In the genomic region with DNA sequence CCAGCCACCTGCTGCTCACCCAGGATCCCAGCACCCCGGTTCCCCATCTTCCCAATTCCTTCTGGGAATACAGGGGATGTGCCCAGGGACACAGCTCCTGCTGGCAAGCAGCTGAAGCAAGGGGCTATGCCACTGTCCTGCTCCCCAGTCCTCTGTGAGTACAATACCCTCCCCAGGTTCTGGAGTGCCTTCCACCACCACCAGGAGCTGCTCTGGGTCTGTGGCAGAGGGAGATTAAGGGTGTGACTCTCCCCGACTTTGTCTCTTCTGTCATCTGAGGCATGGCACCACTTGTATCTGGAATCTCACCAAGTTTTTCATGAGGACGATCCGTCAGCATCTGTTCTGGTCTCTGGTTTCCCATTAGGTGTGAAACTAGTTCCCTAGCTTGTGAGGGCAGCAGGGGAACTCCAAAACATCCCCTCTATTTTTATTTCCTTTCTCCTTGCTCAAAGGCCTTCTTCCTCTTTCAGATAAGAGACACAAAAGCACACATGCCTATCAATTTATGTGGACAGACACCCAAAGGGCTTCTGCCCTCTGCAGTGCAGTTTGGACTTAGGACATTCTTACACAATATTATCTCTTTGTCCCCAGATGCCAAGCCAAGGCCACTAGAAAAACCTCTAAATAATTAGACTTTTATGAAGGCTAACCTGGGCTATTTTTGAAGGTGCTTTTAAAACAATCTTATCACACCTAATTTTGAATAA, we compare ENCODE assay signal across 9 cellular contexts. TPM values are rescaled to one million over a fixed set of nuclear protein-coding genes. Genes with fewer than 3 reads are reported as not detected.
A peak's percentile ranks its signal among the peaks of the same experiment; 100 is the strongest.
DNase-seq lines count a peak whose midpoint lies in the region; ATAC-seq and TF ChIP-seq lines count a peak whose summit lies in the region.
"Had no signal": no experiment of that assay in that cellular context is flagged by ENCODE, and none has a peak within 500 bp of the region (broad histone marks: within the 10 kb centered on the region; RNA-seq: fewer than 3 reads in every experiment).

No MANE protein-coding gene starts in this region.

- peak overlapping the region in 2 of 4 donors; percentile 2 to 36 for H3K27ac ChIP-seq in body of pancreas
- H3K27ac ChIP-seq in CD4-positive, alpha-beta memory T cell (ENCODE audit: low read depth, low read length): no peak overlapping the region

- no peaks in the 10 kb centered on the region for H3K36me3 ChIP-seq in body of pancreas (replicated peaks in 1 of 2; ENCODE audit: insufficient read depth in 1 of 2, low read depth in 2 of 2)
- H3K36me3 ChIP-seq in mucosa of descending colon (ENCODE audit: low read depth): no peaks in the 10 kb centered on the region
- H3K36me3 ChIP-seq in CD4-positive, alpha-beta memory T cell (ENCODE audit: insufficient read depth, low read length): no peaks in the 10 kb centered on the region

- peaks cover 25% of the 10 kb centered on the region for H3K36me3 Mint-ChIP-seq in mesothelial cell of epicardium
- H3K36me3 Mint-ChIP-seq in CD4-positive, alpha-beta memory T cell: peaks cover 0 to 15% of the 10 kb centered on the region in 2 donors
- H3K36me3 Mint-ChIP-seq in activated naive CD4-positive, alpha-beta T cell treated with anti-CD3 and anti-CD28 coated beads, Interleukin-2, amount 10 ng/mL, durations not matched to agents 7 days and 5 days: no peaks in the 10 kb centered on the region

- H3K4me1 Mint-ChIP-seq in mesothelial cell of epicardium: no peaks in the 10 kb centered on the region
- H3K4me1 Mint-ChIP-seq in CD4-positive, alpha-beta memory T cell: no peaks in the 10 kb centered on the region
- no peaks in the 10 kb centered on the region for H3K4me1 Mint-ChIP-seq in activated naive CD4-positive, alpha-beta T cell treated with anti-CD3 and anti-CD28 coated beads, Interleukin-2, amount 10 ng/mL, durations not matched to agents 7 days and 5 days

- H3K9me3 ChIP-seq in body of pancreas: peaks cover 0 to 4% (median 0%) of the 10 kb centered on the region in 3 donors
- no peaks in the 10 kb centered on the region for H3K9me3 ChIP-seq in mucosa of descending colon
- H3K9me3 ChIP-seq in CD4-positive, alpha-beta memory T cell (ENCODE audit: control insufficient read depth in 1 of 2, low read length in 2 of 2): no peaks in the 10 kb centered on the region

- no peaks in the 10 kb centered on the region for H3K27me3 ChIP-seq in body of pancreas
- H3K27me3 ChIP-seq in CD4-positive, alpha-beta memory T cell (ENCODE audit: insufficient read depth, low read length): no peaks in the 10 kb centered on the region

- no peak overlapping the region for H3K27ac Mint-ChIP-seq in mesothelial cell of epicardium
- peak overlapping the region in 1 of 7 donors; percentile 12 for H3K27ac Mint-ChIP-seq in CD4-positive, alpha-beta memory T cell
- H3K27ac Mint-ChIP-seq in activated naive CD4-positive, alpha-beta T cell treated with anti-CD3 and anti-CD28 coated beads, Interleukin-2, amount 10 ng/mL, durations not matched to agents 7 days and 5 days: no peak overlapping the region

- peak in 3 of 7 experiments; percentile 39 to 44 (median 43) for TF ChIP-seq CTCF in body of pancreas (IDR thresholded peaks at IDR 0.05)
- TF ChIP-seq CTCF in mucosa of descending colon (IDR thresholded peaks at IDR 0.05): no peak
- no peak for TF ChIP-seq CTCF in mesothelial cell of epicardium (IDR thresholded peaks at IDR 0.05; ENCODE audit: unreplicated experiment)

- H3K4me3 Mint-ChIP-seq in mesothelial cell of epicardium: no peak overlapping the region
- no peak overlapping the region for H3K4me3 Mint-ChIP-seq in CD4-positive, alpha-beta memory T cell
- H3K4me3 Mint-ChIP-seq in activated naive CD4-positive, alpha-beta T cell treated with anti-CD3 and anti-CD28 coated beads, Interleukin-2, amount 10 ng/mL, durations not matched to agents 7 days and 5 days: no peak overlapping the region

- ATAC-seq in body of pancreas (peak; percentile 18), mucosa of descending colon (peak; percentile 59)

- POLR2A ChIA-PET in CD4-positive, alpha-beta memory T cell (lab: Charles Lee; ENCODE audit: partially characterized antibody): no interaction called here

- 11 to 15% methylated on average over 3 to 4 of the region's 4 CpGs for WGBS in body of pancreas, 2 donors

- peaks cover 13% of the 10 kb centered on the region for H3K9me3 Mint-ChIP-seq in mesothelial cell of epicardium
- peaks cover 0 to 10% (median 2%) of the 10 kb centered on the region in 8 donors for H3K9me3 Mint-ChIP-seq in CD4-positive, alpha-beta memory T cell
- no peaks in the 10 kb centered on the region for H3K9me3 Mint-ChIP-seq in activated naive CD4-positive, alpha-beta T cell treated with anti-CD3 and anti-CD28 coated beads, Interleukin-2, amount 10 ng/mL, durations not matched to agents 7 days and 5 days

- peaks cover 16% of the 10 kb centered on the region for H3K4me1 ChIP-seq in body of pancreas
- no peaks in the 10 kb centered on the region for H3K4me1 ChIP-seq in mucosa of descending colon (ENCODE audit: low read depth)
- no peaks in the 10 kb centered on the region for H3K4me1 ChIP-seq in CD4-positive, alpha-beta memory T cell (ENCODE audit: insufficient read depth, low read length)

- intact Hi-C loops in body of pancreas (cut with DNase I) (no loop called here), mucosa of descending colon (cut with DNase I, micrococcal nuclease) (no loop called here)
- intact Hi-C loops in CD4-positive, alpha-beta memory T cell (cut with micrococcal nuclease): no loop called here

- CTCF ChIA-PET in CD4-positive, alpha-beta memory T cell (lab: Charles Lee; ENCODE audit: partially characterized antibody): no interaction called here
- CTCF ChIA-PET in activated naive CD4-positive, alpha-beta T cell treated with anti-CD3 and anti-CD28 coated beads, Interleukin-2, amount 10 ng/mL, durations not matched to agents 7 days and 5 days (lab: Charles Lee): interaction anchor here (0.7 kb wide), 1 partner anchor 13 kb away, joined by 3 read pairs; no protein-coding TSS in a partner anchor

- H3K4me3 ChIP-seq in body of pancreas (no peak overlapping the region), mucosa of descending colon (no peak overlapping the region)
- no peak overlapping the region for H3K4me3 ChIP-seq in CD4-positive, alpha-beta memory T cell (ENCODE audit: low read length in 2 of 2)

- no peak for TF ChIP-seq POLR2A in body of pancreas (IDR thresholded peaks at IDR 0.05)

- DNase-seq in DMS 273 treated with DMSO at 0.1 percent for 48 hours (lab: John Stamatoyannopoulos, UW) (peak; percentile 60), HuH-7.5 (ENCODE audit: low spot score) (peak; percentile 16), body of pancreas (peak in 2 of 4 donors; percentile 12 to 20), mucosa of descending colon (no peak), mesothelial cell of epicardium (ENCODE audit: low spot score in 2 of 2, unreplicated experiment in 2 of 2) (no peak)
- DNase-seq in CD4-positive, alpha-beta memory T cell: no peak
- no peak for DNase-seq in activated T-cell treated with anti-CD3 and anti-CD28 coated beads, Interleukin-2, amount 50 U/mL, for 1 hour
- no peak for DNase-seq in activated naive CD4-positive, alpha-beta T cell treated with anti-CD3 and anti-CD28 coated beads, Interleukin-2, amount 10 ng/mL, durations not matched to agents 7 days and 5 days
- DNase-seq: amniotic stem cell had no signal

- H3K27me3 Mint-ChIP-seq in mesothelial cell of epicardium (ENCODE audit: low read depth): no peaks in the 10 kb centered on the region
- H3K27me3 Mint-ChIP-seq in CD4-positive, alpha-beta memory T cell: no peaks in the 10 kb centered on the region
- H3K27me3 Mint-ChIP-seq in activated naive CD4-positive, alpha-beta T cell treated with anti-CD3 and anti-CD28 coated beads, Interleukin-2, amount 10 ng/mL, durations not matched to agents 7 days and 5 days: no peaks in the 10 kb centered on the region

RNA-seq across cellular contexts. Expression of gene MGST2, which starts 26.8 kb away (rescaled TPM):
- total RNA-seq in body of pancreas: 10 to 100 TPM; 23.4 to 44.1 TPM
- 100 to 1,000 TPM in 2 of 3 donors, 10 to 100 TPM in 1; 64.3 to 134 (median 119) TPM for total RNA-seq in mucosa of descending colon
- 29.8 to 36.3 TPM (median 32.6 TPM) in 3 replicates for total RNA-seq in mesothelial cell of epicardium
- total RNA-seq in CD4-positive, alpha-beta memory T cell: 1 to 10 TPM; 1.0 to 1.5 TPM
- 10 to 100 TPM; 15.1 to 26.2 TPM for polyA plus RNA-seq in CD4-positive, alpha-beta memory T cell

Comparison
In these comparisons a context has a peak if more than half of its experiments do, and no peak if none do; other contexts are left out.
1. DNase-seq: peak in DMS 273 treated with DMSO at 0.1 percent for 48 hours (single experiment) and HuH-7.5 (single experiment); none in mucosa of descending colon (0 of 3), mesothelial cell of epicardium (0 of 2), CD4-positive, alpha-beta memory T cell (0 of 5), activated T-cell treated with anti-CD3 and anti-CD28 coated beads, Interleukin-2, amount 50 U/mL, for 1 hour (single experiment) and activated naive CD4-positive, alpha-beta T cell treated with anti-CD3 and anti-CD28 coated beads, Interleukin-2, amount 10 ng/mL, durations not matched to agents 7 days and 5 days (single experiment).
2. RNA of gene MGST2, which starts 26.8 kb away (total RNA-seq): 64.3 to 134 TPM in mucosa of descending colon, 23.4 to 44.1 TPM in body of pancreas and 29.8 to 36.3 TPM in mesothelial cell of epicardium; 1.0 to 1.5 TPM in CD4-positive, alpha-beta memory T cell; every median in the first group is over 4 times any median in the second.